In genomic region chr4:119663160-119663788, GRCh38 we compare ENCODE assay signal across 13 cellular contexts. TPM values are rescaled to one million over a fixed set of nuclear protein-coding genes. Genes with fewer than 3 reads are reported as not detected.
DNase-seq lines count a peak whose midpoint lies in the region; ATAC-seq and TF ChIP-seq lines count a peak whose summit lies in the region.
"Had no signal": no experiment of that assay in that cellular context is flagged by ENCODE, and none has a peak within 500 bp of the region (broad histone marks: within the 10 kb centered on the region; RNA-seq: fewer than 3 reads in every experiment).

No MANE protein-coding gene starts in this region.

- no peak for ATAC-seq in HG03025 (IDR thresholded peaks at IDR 0.05; ENCODE audit: low FRiP score, unreplicated experiment)

- 0% methylated on average over 1 of the region's 1 CpG for WGBS in mammary epithelial cell (ENCODE audit: low coverage, missing lambda C conversion rate)
- 32% methylated on average over 1 of the region's 1 CpG for WGBS in hepatocyte (ENCODE audit: low lambda C conversion rate, missing lambda C conversion rate)
- 43% methylated on average over 1 of the region's 1 CpG for WGBS in urinary bladder

- BruUV-seq in mammary epithelial cell (replicated peaks; lab: Mats Ljungman, UMichigan): no TSS peak
- no TSS peak for BruUV-seq in OCI-LY7 (replicated peaks; lab: Mats Ljungman, UMichigan)

- H3K36me3 ChIP-seq in mammary epithelial cell (ENCODE audit: insufficient read depth, low read length): no peaks in the 10 kb centered on the region
- H3K36me3 ChIP-seq in breast epithelium: no peaks in the 10 kb centered on the region
- H3K36me3 ChIP-seq in OCI-LY7 (ENCODE audit: insufficient read depth, low read length): no peaks in the 10 kb centered on the region
- no peaks in the 10 kb centered on the region for H3K36me3 ChIP-seq in hepatocyte (replicated peaks; ENCODE audit: insufficient read depth, low read depth)
- no peaks in the 10 kb centered on the region for H3K36me3 ChIP-seq in urinary bladder (ENCODE audit: insufficient read depth)
- H3K36me3 ChIP-seq: colonic mucosa, WERI-Rb-1 had no signal

- TF ChIP-seq CTCF in mammary epithelial cell (conservative IDR thresholded peaks at IDR 0.05 in 1 of 2, IDR thresholded peaks at IDR 0.05 in 1 of 2; ENCODE audit: extremely low read depth in 1 of 2, insufficient read depth in 1 of 2, low read depth in 1 of 2, low read length in 2 of 2) (no peak), breast epithelium (IDR thresholded peaks at IDR 0.05) (no peak), OCI-LY7 (conservative IDR thresholded peaks at IDR 0.05; ENCODE audit: low read length) (no peak), hepatocyte (IDR thresholded peaks at IDR 0.05; ENCODE audit: poor library complexity) (no peak)

- H3K4me3 ChIP-seq in mammary epithelial cell (replicated peaks in 1 of 3; ENCODE audit: insufficient read depth in 1 of 3, low read depth in 2 of 3, low read length in 3 of 3) (peak overlapping the region in 1 of 3 experiments; percentile 17), breast epithelium (no peak overlapping the region), OCI-LY7 (ENCODE audit: low read depth, low read length, poor library complexity, severe bottlenecking) (no peak overlapping the region), hepatocyte (no peak overlapping the region), urinary bladder (ENCODE audit: low read depth, low read length) (no peak overlapping the region)
- H3K4me3 ChIP-seq: colonic mucosa had no signal

- H2AFZ ChIP-seq in mammary epithelial cell (ENCODE audit: low read depth, low read length): peak overlapping the region; percentile 55
- peak overlapping the region; percentile 1; the same call in 1 of the 2 replicates for H2AFZ ChIP-seq in OCI-LY7 (ENCODE audit: low read length)
- H2AFZ ChIP-seq in hepatocyte: no peak overlapping the region

- H3K79me2 ChIP-seq in mammary epithelial cell (ENCODE audit: insufficient read depth, low read length): no peaks in the 10 kb centered on the region
- no peaks in the 10 kb centered on the region for H3K79me2 ChIP-seq in OCI-LY7 (ENCODE audit: insufficient read depth, low read depth, low read length)
- H3K79me2 ChIP-seq in hepatocyte: no peaks in the 10 kb centered on the region

- dilution Hi-C loops in mammary epithelial cell (cut with HindIII; ENCODE audit: low sequenced_read_pairs): no loop called here

- H3K4me2 ChIP-seq in mammary epithelial cell (ENCODE audit: insufficient read depth, low read depth, low read length) (peak overlapping the region; percentile 66), OCI-LY7 (ENCODE audit: low read length) (no peak overlapping the region), hepatocyte (peak overlapping the region; percentile 60)

- H3K27me3 ChIP-seq in mammary epithelial cell (ENCODE audit: insufficient read depth, low read length): no peaks in the 10 kb centered on the region
- no peaks in the 10 kb centered on the region for H3K27me3 ChIP-seq in breast epithelium
- H3K27me3 ChIP-seq in hepatocyte: no peaks in the 10 kb centered on the region
- H3K27me3 ChIP-seq: colonic mucosa had no signal

- in situ Hi-C loops in mammary epithelial cell (cut with MboI; ENCODE audit: low sequenced_read_pairs in 2 of 2): no loop called here

- POLR2A ChIA-PET in OCI-LY7 (lab: Charles Lee): no interaction called here

- H3K9me2 ChIP-seq in OCI-LY7 (ENCODE audit: insufficient read depth, low read length) (no peaks in the 10 kb centered on the region), hepatocyte (replicated peaks; ENCODE audit: insufficient read depth) (no peaks in the 10 kb centered on the region)

- no peak for TF ChIP-seq POLR2A in breast epithelium (IDR thresholded peaks at IDR 0.05)

- intact Hi-C loops in mammary epithelial cell (cut with micrococcal nuclease): no loop called here
- intact Hi-C loops in breast epithelium (cut with DNase I; ENCODE audit: low total_unique reads): no loop called here
- intact Hi-C loops in OCI-LY7 (cut with micrococcal nuclease; ENCODE audit: unreplicated experiment): no loop called here

- no peaks in the 10 kb centered on the region for H3K4me1 ChIP-seq in mammary epithelial cell (ENCODE audit: insufficient read depth, low read length)
- H3K4me1 ChIP-seq in breast epithelium: no peaks in the 10 kb centered on the region
- H3K4me1 ChIP-seq in OCI-LY7 (ENCODE audit: insufficient read depth, low read length, poor library complexity, severe bottlenecking): no peaks in the 10 kb centered on the region
- peaks cover 9% of the 10 kb centered on the region for H3K4me1 ChIP-seq in hepatocyte (ENCODE audit: insufficient read depth)
- H3K4me1 ChIP-seq in urinary bladder (ENCODE audit: insufficient read depth): peaks cover 4% of the 10 kb centered on the region
- H3K4me1 ChIP-seq: colonic mucosa had no signal

- no peak for DNase-seq in mammary epithelial cell
- no peak for DNase-seq in breast epithelium (ENCODE audit: low spot score in 2 of 2)
- no peak for DNase-seq in OCI-LY7 (ENCODE audit: low spot score)
- DNase-seq in hepatocyte (ENCODE audit: low spot score): no peak
- no peak for DNase-seq in NCI-H748 (lab: John Stamatoyannopoulos, UW; ENCODE audit: unreplicated experiment)
- DNase-seq in NCI-H2081 treated with DMSO at 0.1 percent for 48 hours (lab: John Stamatoyannopoulos, UW): no peak
- DNase-seq: activated gamma-delta T cell treated with Interleukin-2 at 50 U/mL for 16 hours, colonic mucosa, naive B cell, NCI-H1694, WERI-Rb-1 had no signal

- H3K27ac ChIP-seq in mammary epithelial cell (ENCODE audit: insufficient read depth, low read depth, low read length) (no peak overlapping the region), breast epithelium (no peak overlapping the region), OCI-LY7 (ENCODE audit: low read depth, low read length, poor library complexity, severe bottlenecking) (no peak overlapping the region), hepatocyte (peak overlapping the region; percentile 4), urinary bladder (ENCODE audit: low read depth) (peak overlapping the region; percentile 18)
- H3K27ac ChIP-seq: colonic mucosa, WERI-Rb-1 had no signal

- no peak overlapping the region for H3K9ac ChIP-seq in mammary epithelial cell (ENCODE audit: insufficient read depth, low read length)

- CTCF ChIA-PET in mammary epithelial cell (lab: Charles Lee; ENCODE audit: low non-redundant PET): no interaction called here
- CTCF ChIA-PET in OCI-LY7 (lab: Charles Lee; ENCODE audit: unreplicated experiment): no interaction called here

- H4K20me1 ChIP-seq in mammary epithelial cell (ENCODE audit: insufficient read depth, low read length) (no peaks in the 10 kb centered on the region), OCI-LY7 (ENCODE audit: insufficient read depth, low read length) (no peaks in the 10 kb centered on the region), hepatocyte (ENCODE audit: insufficient read depth, poor library complexity, severe bottlenecking) (no peaks in the 10 kb centered on the region)

- H3K9me3 ChIP-seq in mammary epithelial cell (replicated peaks; ENCODE audit: insufficient read depth, low read length) (no peaks in the 10 kb centered on the region), breast epithelium (no peaks in the 10 kb centered on the region), OCI-LY7 (ENCODE audit: low read length) (no peaks in the 10 kb centered on the region), hepatocyte (ENCODE audit: low read depth) (no peaks in the 10 kb centered on the region)
- H3K9me3 ChIP-seq: colonic mucosa had no signal

RNA-seq across cellular contexts. Expression of gene PDE5A, which starts 34.7 kb away (rescaled TPM):
- total RNA-seq in mammary epithelial cell: 10 to 100 TPM in 1 of 2 donors, 1 to 10 TPM in 1; 4.3 to 17.3 TPM
- 0.69 TPM for polyA plus RNA-seq in mammary epithelial cell
- polyA minus RNA-seq in mammary epithelial cell: 2.3 TPM
- total RNA-seq in breast epithelium: 10 to 100 TPM in 2 of 3 donors, 1 to 10 TPM in 1; 7.5 to 49.8 (median 21.6) TPM
- 0.22 and 1.5 TPM in 2 replicates for total RNA-seq in OCI-LY7 (2014; rRNA removed; shearing (Covaris generic))
- 1.1 and 1.4 TPM in 2 replicates for total RNA-seq in OCI-LY7 (2022)
- 33.2 and 35.8 TPM in 2 replicates for total RNA-seq in hepatocyte
- polyA plus RNA-seq in hepatocyte: 7.7 and 9.7 TPM in 2 replicates
- total RNA-seq in urinary bladder: 473 TPM
- polyA plus RNA-seq in urinary bladder: 22.9 TPM

Comparison
In these comparisons a context has a peak if more than half of its experiments do, and no peak if none do; other contexts are left out.
1. H3K27ac ChIP-seq: peak in hepatocyte (single experiment) and urinary bladder (single experiment); none in mammary epithelial cell (single experiment), breast epithelium (0 of 2) and OCI-LY7 (single experiment).